1 cellular context compared by ENCODE assay signal in genomic region chr1:201013031-201013485, GRCh38.
TF ChIP-seq lines count a peak whose summit lies in the region.

No MANE protein-coding gene starts in this region.

TF ChIP-seq in H1, 55 proteins besides CTCF, POLR2A, EP300 and RAD21:
- TF ChIP-seq KDM5A (IDR thresholded peaks at IDR 0.05; ENCODE audit: low read length): no peak
- TF ChIP-seq MAFK (IDR thresholded peaks at IDR 0.05; ENCODE audit: low read depth, low read length): no peak
- no peak for TF ChIP-seq BRCA1 (IDR thresholded peaks at IDR 0.05; ENCODE audit: low read depth, low read length)
- no peak for TF ChIP-seq NANOG (IDR thresholded peaks at IDR 0.05; ENCODE audit: insufficient read depth, low read depth, low read length, poor library complexity, severe bottlenecking)
- TF ChIP-seq ATF2 (IDR thresholded peaks at IDR 0.05; ENCODE audit: low read length): no peak
- no peak for TF ChIP-seq CHD7 (IDR thresholded peaks at IDR 0.05; ENCODE audit: insufficient replicate concordance, low read length)
- no peak for TF ChIP-seq USF2 (IDR thresholded peaks at IDR 0.05; ENCODE audit: low read length)
- no peak for TF ChIP-seq PHF8 (conservative IDR thresholded peaks at IDR 0.05; ENCODE audit: low read depth, low read length)
- no peak for TF ChIP-seq TAF7 (optimal IDR thresholded peaks at IDR 0.05; ENCODE audit: borderline replicate concordance, low read depth, low read length)
- no peak for TF ChIP-seq CHD1 (IDR thresholded peaks at IDR 0.05; ENCODE audit: low read depth, low read length)
TF ChIP-seq in H1: peak in this region for 0.
